Comparison of ENCODE assay signal across 11 cellular contexts in genomic region chr14:63875311-63875710, GRCh38. TPM values are rescaled to one million over a fixed set of nuclear protein-coding genes. Genes with fewer than 3 reads are reported as not detected.
A peak's percentile ranks its signal among the peaks of the same experiment; 100 is the strongest.
DNase-seq lines count a peak whose midpoint lies in the region; ATAC-seq and TF ChIP-seq lines count a peak whose summit lies in the region.
"Had no signal": no experiment of that assay in that cellular context is flagged by ENCODE, and none has a peak within 500 bp of the region (broad histone marks: within the 10 kb centered on the region; RNA-seq: fewer than 3 reads in every experiment).

No MANE protein-coding gene starts in this region.

- DNase-seq in Right ventricle myocardium inferior (ENCODE audit: missing footprints) (no peak), cardiac septum (ENCODE audit: low spot score) (no peak), esophagus muscularis mucosa (ENCODE audit: extremely low spot score) (no peak), mucosa of descending colon (peak in 1 of 3 donors; percentile 53), vagina (ENCODE audit: extremely low spot score in 2 of 2) (no peak), DMS153 (lab: John Stamatoyannopoulos, UW) (no peak), HUDEP-2 (lab: John Stamatoyannopoulos, UW; ENCODE audit: unreplicated experiment in 76 of 76) (no peak)
- DNase-seq: NCI-H1417; NK-92 treated with Interleukin-12 subunit alpha and Interleukin-12 subunit beta, amount 100 ng/mL, for 24 hours; T-helper 17 cell had no signal

- H3K9me3 ChIP-seq in esophagus muscularis mucosa (no peaks in the 10 kb centered on the region), mucosa of descending colon (no peaks in the 10 kb centered on the region), vagina (no peaks in the 10 kb centered on the region)

- no peak for TF ChIP-seq POLR2A in esophagus muscularis mucosa (IDR thresholded peaks at IDR 0.05; ENCODE audit: low read depth)
- TF ChIP-seq POLR2A in vagina (IDR thresholded peaks at IDR 0.05): no peak

- 75% methylated on average over 2 of the region's 2 CpGs for WGBS in esophagus muscularis mucosa

- H3K27ac ChIP-seq in esophagus muscularis mucosa (replicated peaks in 1 of 4): peak overlapping the region; percentile 28 to 62 (median 51)
- H3K27ac ChIP-seq in vagina: peak overlapping the region; percentile 46

- intact Hi-C loops in Right ventricle myocardium inferior (cut with DNase I) (no loop called here), cardiac septum (cut with DNase I) (loop anchor here (1.0 kb wide), 1 partner anchor 21 kb away; no protein-coding TSS in a partner anchor), esophagus muscularis mucosa (cut with DNase I) (loop anchor here (2.0 kb wide), 1 partner anchor 13 kb away; no protein-coding TSS in a partner anchor), mucosa of descending colon (cut with DNase I, micrococcal nuclease) (no loop called here), vagina (cut with DNase I) (no loop called here)

- H3K4me3 ChIP-seq in esophagus muscularis mucosa: no peak overlapping the region
- no peak overlapping the region for H3K4me3 ChIP-seq in mucosa of descending colon
- no peak overlapping the region for H3K4me3 ChIP-seq in vagina

- ATAC-seq in Right ventricle myocardium inferior (peak; percentile 58), mucosa of descending colon (peak; percentile 73), GM18861 (IDR thresholded peaks at IDR 0.05; ENCODE audit: unreplicated experiment) (no peak)
- ATAC-seq: T-helper 17 cell had no signal

- no peaks in the 10 kb centered on the region for H3K36me3 ChIP-seq in esophagus muscularis mucosa
- no peaks in the 10 kb centered on the region for H3K36me3 ChIP-seq in mucosa of descending colon (ENCODE audit: low read depth)
- no peaks in the 10 kb centered on the region for H3K36me3 ChIP-seq in vagina

- H3K27me3 ChIP-seq in esophagus muscularis mucosa (no peaks in the 10 kb centered on the region), vagina (no peaks in the 10 kb centered on the region)

- no peak for TF ChIP-seq EP300 in esophagus muscularis mucosa (IDR thresholded peaks at IDR 0.05)

- H3K4me1 ChIP-seq in esophagus muscularis mucosa: peaks cover 41 to 53% (median 49%) of the 10 kb centered on the region in 4 donors
- peaks cover 31% of the 10 kb centered on the region for H3K4me1 ChIP-seq in mucosa of descending colon (ENCODE audit: low read depth)
- H3K4me1 ChIP-seq in vagina: peaks cover 50% of the 10 kb centered on the region

- TF ChIP-seq CTCF in esophagus muscularis mucosa (IDR thresholded peaks at IDR 0.05): no peak
- TF ChIP-seq CTCF in mucosa of descending colon (IDR thresholded peaks at IDR 0.05): no peak
- no peak for TF ChIP-seq CTCF in vagina (IDR thresholded peaks at IDR 0.05)

RNA-seq across cellular contexts. Expression of gene SYNE2, which starts 22.5 kb away (rescaled TPM):
- total RNA-seq in Right ventricle myocardium inferior (191 TPM), cardiac septum (61.4 TPM), esophagus muscularis mucosa (100 to 1,000 TPM in 2 of 4 donors, 10 to 100 TPM in 2; 92.4 to 165 (median 98.3) TPM), mucosa of descending colon (100 to 1,000 TPM; 104 to 215 (median 174) TPM), vagina (145 TPM)

Comparison
In these comparisons a context has a peak if more than half of its experiments do, and no peak if none do; other contexts are left out.
1. intact Hi-C loops: an anchor here in cardiac septum (1.0 kb wide) and esophagus muscularis mucosa (2.0 kb wide); none called in Right ventricle myocardium inferior, mucosa of descending colon and vagina.